Comparison of ENCODE assay signal across 24 cellular contexts in the genomic region with DNA sequence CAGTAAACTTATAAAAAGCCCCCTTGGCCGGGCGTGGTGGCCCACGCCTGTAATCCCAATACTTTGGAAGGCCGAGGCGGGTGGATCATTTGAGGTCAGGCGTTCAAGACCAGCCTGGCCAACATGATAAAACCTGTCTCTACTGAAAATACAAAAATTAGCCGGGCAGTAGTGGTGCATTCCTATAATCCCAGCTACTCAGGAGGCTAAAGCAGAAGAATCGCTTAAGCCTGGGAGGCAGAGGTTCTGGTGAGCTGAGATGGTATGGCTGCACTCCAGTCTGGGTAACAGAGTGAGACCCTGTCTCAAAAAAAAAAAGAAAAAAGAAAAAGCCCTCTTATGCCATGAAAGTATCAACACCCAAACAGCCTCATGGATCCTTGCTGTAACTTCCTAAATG. TPM values are rescaled to one million over a fixed set of nuclear protein-coding genes. Genes with fewer than 3 reads are reported as not detected.
"Had no signal": no experiment of that assay in that cellular context is flagged by ENCODE, and none has a peak within 500 bp of the region (broad histone marks: within the 10 kb centered on the region; RNA-seq: fewer than 3 reads in every experiment).

No MANE protein-coding gene starts in this region.

- H3K27me3 ChIP-seq: brain microvascular endothelial cell, SJCRH30 had no signal

- H3K9me3 ChIP-seq: SJCRH30, SK-N-SH had no signal

- H3K4me3 Mint-ChIP-seq: activated CD4-positive, alpha-beta memory T cell treated with anti-CD3 and anti-CD28 coated beads, Interleukin-2, amount 10 ng/mL, durations not matched to agents 7 days and 5 days; activated CD4-positive, alpha-beta T cell treated with anti-CD3 and anti-CD28 coated beads for 36 hours; activated naive CD4-positive, alpha-beta T cell treated with anti-CD3 and anti-CD28 coated beads, Interleukin-2, amount 10 ng/mL, durations not matched to agents 7 days and 5 days; activated naive CD8-positive, alpha-beta T cell treated with anti-CD3 and anti-CD28 coated beads for 36 hours; activated T-cell treated with anti-CD3 and anti-CD28 coated beads, Interleukin-2, amount 50 U/mL, for 72 hours had no signal

- H3K4me3 ChIP-seq: SJCRH30 had no signal

- H3K4me2 ChIP-seq: SK-N-SH had no signal

- H3K9me2 ChIP-seq: SK-N-SH had no signal

- H3K9ac ChIP-seq: SK-N-SH had no signal

- H3K27ac Mint-ChIP-seq: activated CD4-positive, alpha-beta memory T cell treated with anti-CD3 and anti-CD28 coated beads, Interleukin-2, amount 10 ng/mL, durations not matched to agents 7 days and 5 days; activated CD4-positive, alpha-beta T cell treated with anti-CD3 and anti-CD28 coated beads for 36 hours; activated naive CD4-positive, alpha-beta T cell treated with anti-CD3 and anti-CD28 coated beads, Interleukin-2, amount 10 ng/mL, durations not matched to agents 7 days and 5 days; activated naive CD8-positive, alpha-beta T cell treated with anti-CD3 and anti-CD28 coated beads for 36 hours; activated T-cell treated with anti-CD3 and anti-CD28 coated beads, Interleukin-2, amount 50 U/mL, for 72 hours; activated T-helper 2 cell treated with anti-CD3 and anti-CD28 coated beads, Interferon-gamma antibody, Interleukin-2, Interleukin-4, amounts not matched to agents 10 μg/mL and 5 μg/mL and 100 μg/mL, durations not matched to agents 14 hours and 24 hours and 36 hours had no signal

- ATAC-seq: activated CD4-positive, alpha-beta T cell treated with anti-CD3 and anti-CD28 coated beads for 36 hours; activated T-cell treated with anti-CD3 and anti-CD28 coated beads, Interleukin-2, amount 50 U/mL, for 72 hours had no signal

- DNase-seq: activated CD4-positive, alpha-beta memory T cell treated with anti-CD3 and anti-CD28 coated beads, Interleukin-2, amount 10 ng/mL, durations not matched to agents 7 days and 5 days; activated CD4-positive, alpha-beta T cell treated with anti-CD3 and anti-CD28 coated beads for 36 hours; activated CD4-positive, alpha-beta T cell treated with anti-CD3 and anti-CD28 coated beads, Interleukin-2, amount 50 U/mL, for 1 hour; activated gamma-delta T cell treated with Interleukin-2 at 50 U/mL for 16 hours; activated naive CD4-positive, alpha-beta T cell treated with anti-CD3 and anti-CD28 coated beads, Interleukin-2, amount 10 ng/mL, durations not matched to agents 7 days and 5 days; activated naive CD8-positive, alpha-beta T cell treated with anti-CD3 and anti-CD28 coated beads for 36 hours; activated T-cell treated with anti-CD3 and anti-CD28 coated beads for 4 hours; activated T-cell treated with anti-CD3 and anti-CD28 coated beads, Interleukin-2, amount 50 U/mL, for 72 hours; brain microvascular endothelial cell; cerebellar nuclear complex; KG1; MM.1S; NCI-H1105; NCI-H1436; NCI-H1694 treated with DMSO at 0.1 percent for 48 hours; NCI-H2029 treated with DMSO at 0.1 percent for 48 hours; NCI-H510A treated with DMSO at 0.1 percent for 48 hours; NCI-H69; Right ventricle myocardium superior; SJCRH30; SK-N-SH; T-helper 1 cell; WERI-Rb-1 had no signal

- H3K27ac ChIP-seq: brain microvascular endothelial cell, SJCRH30, WERI-Rb-1 had no signal

- H3K4me1 ChIP-seq: SJCRH30 had no signal

- H3K9me3 Mint-ChIP-seq: activated CD4-positive, alpha-beta memory T cell treated with anti-CD3 and anti-CD28 coated beads, Interleukin-2, amount 10 ng/mL, durations not matched to agents 7 days and 5 days; activated naive CD4-positive, alpha-beta T cell treated with anti-CD3 and anti-CD28 coated beads, Interleukin-2, amount 10 ng/mL, durations not matched to agents 7 days and 5 days; activated naive CD8-positive, alpha-beta T cell treated with anti-CD3 and anti-CD28 coated beads for 36 hours; activated T-cell treated with anti-CD3 and anti-CD28 coated beads, Interleukin-2, amount 50 U/mL, for 72 hours; activated T-helper 2 cell treated with anti-CD3 and anti-CD28 coated beads, Interferon-gamma antibody, Interleukin-2, Interleukin-4, amounts not matched to agents 10 μg/mL and 5 μg/mL and 100 μg/mL, durations not matched to agents 14 hours and 24 hours and 36 hours had no signal

- H3K27me3 Mint-ChIP-seq: activated CD4-positive, alpha-beta memory T cell treated with anti-CD3 and anti-CD28 coated beads, Interleukin-2, amount 10 ng/mL, durations not matched to agents 7 days and 5 days; activated CD4-positive, alpha-beta T cell treated with anti-CD3 and anti-CD28 coated beads for 36 hours; activated naive CD4-positive, alpha-beta T cell treated with anti-CD3 and anti-CD28 coated beads, Interleukin-2, amount 10 ng/mL, durations not matched to agents 7 days and 5 days; activated naive CD8-positive, alpha-beta T cell treated with anti-CD3 and anti-CD28 coated beads for 36 hours had no signal

RNA-seq across cellular contexts. Expression of a gene that starts 42.5 kb away (rescaled TPM):
- total RNA-seq: Right ventricle myocardium superior, SJCRH30 had no signal
